Comparison of ENCODE assay signal across 25 cellular contexts in the genomic region with DNA sequence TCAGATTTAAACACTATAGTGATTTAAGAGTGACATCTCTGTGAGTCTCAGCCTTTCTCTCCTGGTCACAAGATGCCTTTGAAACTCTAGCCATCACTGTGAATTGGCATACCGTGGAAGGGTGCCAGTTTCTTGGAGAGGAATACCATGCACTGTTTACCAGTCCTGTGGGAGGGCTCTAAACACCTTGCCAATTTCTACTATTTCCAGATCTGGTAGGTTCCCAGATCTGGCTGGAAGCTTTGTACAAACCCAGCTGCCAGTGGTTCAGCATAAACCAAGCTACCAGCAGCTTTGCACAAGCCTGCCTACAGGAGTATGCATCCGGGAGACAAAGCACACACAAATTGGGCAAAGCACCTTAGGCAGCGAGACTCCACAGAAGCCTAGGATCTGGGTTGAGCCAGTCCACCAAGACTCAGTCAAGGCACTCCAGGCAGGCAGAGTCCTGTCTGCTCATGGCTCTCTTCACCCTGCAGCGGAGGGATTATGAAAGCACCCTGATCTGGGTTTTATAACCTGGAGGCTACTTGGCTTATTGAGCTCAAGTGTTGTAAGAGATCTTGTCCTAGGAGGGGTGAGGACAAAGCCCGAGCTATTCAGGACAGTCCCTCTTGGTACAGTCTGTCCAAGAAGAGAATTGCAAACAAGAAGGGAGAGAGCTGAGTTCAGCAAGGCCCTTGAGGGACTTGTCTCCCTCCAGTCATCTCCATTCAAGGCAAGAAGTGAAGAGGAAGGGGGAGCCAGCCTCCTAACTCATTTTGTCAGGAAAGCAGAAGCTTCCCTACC. TPM values are rescaled to one million over a fixed set of nuclear protein-coding genes. Genes with fewer than 3 reads are reported as not detected.
DNase-seq lines count a peak whose midpoint lies in the region; ATAC-seq and TF ChIP-seq lines count a peak whose summit lies in the region.
"Had no signal": no experiment of that assay in that cellular context is flagged by ENCODE, and none has a peak within 500 bp of the region (broad histone marks: within the 10 kb centered on the region; RNA-seq: fewer than 3 reads in every experiment).

No MANE protein-coding gene starts in this region.

- WGBS in heart left ventricle, 4 donors: 84 to 89% (median 87%) methylated on average over 4 to 5 of the region's 5 CpGs
- WGBS in right lobe of liver (ENCODE audit: insufficient coverage, low coverage, low lambda C conversion rate, missing lambda C conversion rate): 54% methylated on average over 2 of the region's 5 CpGs
- 45 to 49% methylated on average over 3 to 5 of the region's 5 CpGs for WGBS in thyroid gland, 2 donors

- H3K27ac ChIP-seq in heart left ventricle (peak overlapping the region in 1 of 12 donors; percentile 46), right lobe of liver (peak overlapping the region in 1 of 3 donors; percentile 59), thyroid gland (peak overlapping the region; percentile 59 to 96 (median 90)), A673 (ENCODE audit: low read depth, low read length, poor library complexity, severe bottlenecking) (no peak overlapping the region)
- H3K27ac ChIP-seq: suprapubic skin had no signal

- intact Hi-C loops in heart left ventricle (cut with DNase I) (no loop called here), left cardiac atrium (cut with DNase I) (no loop called here), right lobe of liver (cut with DNase I) (no loop called here), thyroid gland (cut with DNase I) (no loop called here), A673 (cut with micrococcal nuclease; ENCODE audit: unreplicated experiment) (no loop called here)

- no peak for TF ChIP-seq CTCF in heart left ventricle (IDR thresholded peaks at IDR 0.05)
- TF ChIP-seq CTCF in right lobe of liver (IDR thresholded peaks at IDR 0.05): no peak
- TF ChIP-seq CTCF in thyroid gland (IDR thresholded peaks at IDR 0.05): no peak
- no peak for TF ChIP-seq CTCF in A673 (conservative IDR thresholded peaks at IDR 0.05; ENCODE audit: low read depth, low read length)

- DNase-seq in heart left ventricle (no peak), left cardiac atrium (no peak), NCI-H446 treated with DMSO at 0.1 percent for 48 hours (lab: John Stamatoyannopoulos, UW) (peak; percentile 20), right lobe of liver (peak in 1 of 3 donors; percentile 82), thyroid gland (peak; percentile 96 to 98), T-helper 2 cell (no peak), T-helper 9 cell (no peak), A673 (ENCODE audit: low spot score) (no peak)
- DNase-seq: activated CD4-positive, CD25-positive, alpha-beta regulatory T cell; activated CD8-positive, alpha-beta T cell treated with anti-CD3 and anti-CD28 coated beads for 36 hours; activated naive CD4-positive, alpha-beta T cell treated with Interleukin-2 at 50 U/mL for 16 hours; activated T-cell treated with anti-CD3 and anti-CD28 coated beads, Interleukin-2, amount 50 U/mL, for 1 hour; amniotic stem cell; central memory CD4-positive, alpha-beta T cell; EL; HCEC 1CT had no signal

- H3K4me1 ChIP-seq in heart left ventricle: no peaks in the 10 kb centered on the region
- H3K4me1 ChIP-seq in right lobe of liver: peaks cover 0 to 12% (median 0%) of the 10 kb centered on the region in 4 donors
- peaks cover 0 to 16% of the 10 kb centered on the region in 2 donors for H3K4me1 ChIP-seq in thyroid gland
- H3K4me1 ChIP-seq in A673 (ENCODE audit: insufficient read depth, low read length, poor library complexity, severe bottlenecking): no peaks in the 10 kb centered on the region
- H3K4me1 ChIP-seq: suprapubic skin had no signal

- BruUV-seq in A673 (replicated peaks; lab: Mats Ljungman, UMichigan): no TSS peak

- CTCF ChIA-PET in A673 (lab: Charles Lee): no interaction called here

- peak in 3 of 4 donors; percentile 41 to 49 (median 42) for ATAC-seq in heart left ventricle
- ATAC-seq in left cardiac atrium: no peak
- ATAC-seq in right lobe of liver: peak; percentile 85 to 98 (median 94)
- ATAC-seq: activated CD8-positive, alpha-beta T cell treated with anti-CD3 and anti-CD28 coated beads for 36 hours had no signal

- POLR2A ChIA-PET in A673 (lab: Charles Lee; ENCODE audit: low non-redundant PET): no interaction called here

- H3K36me3 ChIP-seq in heart left ventricle (peaks cover 0 to 4% (median 0%) of the 10 kb centered on the region in 9 donors), right lobe of liver (no peaks in the 10 kb centered on the region), thyroid gland (no peaks in the 10 kb centered on the region), A673 (ENCODE audit: insufficient read depth, low read length, poor library complexity, severe bottlenecking) (peaks cover 89% of the 10 kb centered on the region)
- H3K36me3 ChIP-seq: suprapubic skin had no signal

- no peak for TF ChIP-seq POLR2A in heart left ventricle (IDR thresholded peaks at IDR 0.05)
- no peak for TF ChIP-seq POLR2A in right lobe of liver (IDR thresholded peaks at IDR 0.05)
- TF ChIP-seq POLR2A in thyroid gland (IDR thresholded peaks at IDR 0.05): peak in 1 of 2 donors; percentile 33

- no peaks in the 10 kb centered on the region for H3K27me3 ChIP-seq in heart left ventricle
- H3K27me3 ChIP-seq in right lobe of liver: no peaks in the 10 kb centered on the region
- no peaks in the 10 kb centered on the region for H3K27me3 ChIP-seq in thyroid gland
- no peaks in the 10 kb centered on the region for H3K27me3 ChIP-seq in A673 (replicated peaks; ENCODE audit: insufficient read depth, low read depth, low read length, poor library complexity)
- H3K27me3 ChIP-seq: suprapubic skin had no signal

- H3K9me3 ChIP-seq in heart left ventricle (peaks cover 0 to 3% (median 0%) of the 10 kb centered on the region in 12 donors), right lobe of liver (no peaks in the 10 kb centered on the region), thyroid gland (no peaks in the 10 kb centered on the region), A673 (ENCODE audit: low read depth, low read length, poor library complexity, severe bottlenecking) (no peaks in the 10 kb centered on the region)
- H3K9me3 ChIP-seq: suprapubic skin had no signal

- H3K4me3 ChIP-seq in heart left ventricle: no peak overlapping the region
- no peak overlapping the region for H3K4me3 ChIP-seq in right lobe of liver
- H3K4me3 ChIP-seq in thyroid gland (replicated peaks in 1 of 3): no peak overlapping the region
- no peak overlapping the region for H3K4me3 ChIP-seq in A673 (ENCODE audit: low read depth, low read length, poor library complexity, severe bottlenecking)
- H3K4me3 ChIP-seq: suprapubic skin had no signal

RNA-seq across cellular contexts. Expression of a gene that starts 23.6 kb away (rescaled TPM):
- total RNA-seq in heart left ventricle: 1 to 10 TPM in 1 of 9 donors, under 1 TPM in 5, not detected in 3; 0.16 to 4.2 (median 0.36) TPM
- under 1 TPM; 0.11 to 0.15 TPM for polyA plus RNA-seq in heart left ventricle
- total RNA-seq in left cardiac atrium: 1 to 10 TPM; 1.3 TPM
- total RNA-seq in right lobe of liver: 1 to 10 TPM in 2 of 6 experiments, under 1 TPM in 3, not detected in 1; 0.05 to 6.4 (median 0.64) TPM
- total RNA-seq in thyroid gland: 1 to 10 TPM in 1 of 4 donors, under 1 TPM in 3; 0.24 to 1.4 (median 0.49) TPM
- 89.3 and 97.5 TPM in 2 replicates for total RNA-seq in A673 (2021)

RNA-seq across cellular contexts. Expression of a gene that starts 49.3 kb away (rescaled TPM):
- total RNA-seq in heart left ventricle (under 1 TPM in 1 of 9 donors, not detected in 8; 0.38 TPM), left cardiac atrium (not detected), right lobe of liver (not detected), thyroid gland (not detected), A673 (2021) (not detected in 2 replicates)
- not detected for polyA plus RNA-seq in heart left ventricle
- total RNA-seq: activated CD8-positive, alpha-beta T cell treated with anti-CD3 and anti-CD28 coated beads for 36 hours; dermis microvascular lymphatic vessel endothelial cell; frontal cortex; HT-29; mononuclear cell; neural crest cell; pulmonary artery endothelial cell; suprapubic skin; T-helper 2 cell treated with Interferon-gamma antibody and Interleukin-4, amounts not matched to agents 100 ng/mL and 5 ng/mL, for 36 hours had no signal
- polyA plus RNA-seq: BJ had no signal

Comparison
In these comparisons a context has a peak if more than half of its experiments do, and no peak if none do; other contexts are left out.
1. ATAC-seq: peak in heart left ventricle (3 of 4) and right lobe of liver (4 of 4); none in left cardiac atrium (0 of 2).
2. DNase-seq: peak in NCI-H446 treated with DMSO at 0.1 percent for 48 hours (single experiment) and thyroid gland (2 of 2); none in heart left ventricle (0 of 5), left cardiac atrium (single experiment), T-helper 2 cell (0 of 5), T-helper 9 cell (single experiment) and A673 (single experiment).
3. RNA of a gene that starts 23.6 kb away (total RNA-seq): 89.3 to 97.5 TPM in A673; 1.3 TPM in left cardiac atrium, 0.05 to 6.4 TPM in right lobe of liver, 0.24 to 1.4 TPM in thyroid gland and 0.16 to 4.2 TPM in heart left ventricle; every median in the first group is over 10 times any median in the second.